In genomic region chr12:89470741-89471504, GRCh38 we compare ENCODE assay signal across 1 cellular context.
TF ChIP-seq lines count a peak whose summit lies in the region.

No MANE protein-coding gene starts in this region.

TF ChIP-seq in H1, 55 proteins besides CTCF, POLR2A, EP300 and RAD21 (continued from another document):
- TF ChIP-seq TAF7 (optimal IDR thresholded peaks at IDR 0.05; ENCODE audit: borderline replicate concordance, low read depth, low read length) (no peak), YY1 (IDR thresholded peaks at IDR 0.05; ENCODE audit: low read depth, low read length) (no peak), MAFK (IDR thresholded peaks at IDR 0.05; ENCODE audit: low read depth, low read length) (no peak), HDAC2 (IDR thresholded peaks at IDR 0.05; ENCODE audit: borderline replicate concordance in 1 of 2, low read depth in 2 of 2, low read length in 2 of 2) (no peak), SIX5 (IDR thresholded peaks at IDR 0.05; ENCODE audit: low read depth, low read length) (no peak), NANOG (IDR thresholded peaks at IDR 0.05; ENCODE audit: insufficient read depth, low read depth, low read length, poor library complexity, severe bottlenecking) (no peak), ZNF274 (IDR thresholded peaks at IDR 0.05; ENCODE audit: borderline replicate concordance, extremely low read depth, low read length) (no peak), BACH1 (IDR thresholded peaks at IDR 0.05; ENCODE audit: low read length) (no peak), CREB1 (IDR thresholded peaks at IDR 0.05) (no peak), MAX (IDR thresholded peaks at IDR 0.05) (no peak), CHD1 (IDR thresholded peaks at IDR 0.05; ENCODE audit: low read depth, low read length) (no peak)
